7 cellular contexts compared by ENCODE assay signal in the genomic region with DNA sequence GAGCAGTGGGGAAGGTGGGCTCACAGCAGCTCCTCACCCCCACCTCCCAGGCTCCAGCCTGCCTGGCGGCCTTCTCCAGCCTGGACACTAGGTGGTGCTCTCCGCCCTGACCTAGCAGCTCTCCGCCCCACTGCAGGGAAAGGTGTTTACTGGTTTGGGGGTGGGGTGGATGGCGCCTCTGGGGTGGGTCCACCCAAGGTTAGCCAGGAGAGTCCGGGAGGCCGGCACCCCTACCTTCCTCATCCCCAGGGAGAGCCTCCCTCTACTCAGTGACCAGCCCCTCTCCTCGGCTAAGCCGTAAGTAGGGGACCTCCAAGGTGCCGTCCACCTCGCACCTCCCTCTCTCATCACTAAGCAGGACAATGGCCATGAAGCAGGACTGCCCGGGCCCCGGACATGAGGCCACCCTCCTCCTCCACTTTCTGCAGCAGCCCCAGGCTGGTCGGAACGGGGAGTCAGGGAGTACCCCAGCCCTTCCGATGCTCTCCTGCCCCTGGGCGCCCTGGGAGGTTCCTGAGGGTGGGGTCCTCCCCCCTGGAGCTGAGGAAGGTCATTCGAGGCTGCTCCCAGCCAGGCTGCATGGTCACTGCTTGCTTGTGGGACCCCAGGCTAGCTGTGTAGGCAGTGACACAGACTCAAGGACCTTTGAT.
DNase-seq lines count a peak whose midpoint lies in the region; ATAC-seq and TF ChIP-seq lines count a peak whose summit lies in the region.

No MANE protein-coding gene starts in this region.

- peaks cover 3% of the 10 kb centered on the region for H3K27me3 Mint-ChIP-seq in activated CD4-positive, alpha-beta T cell treated with anti-CD3 and anti-CD28 coated beads for 36 hours

- H3K4me1 ChIP-seq in left lung, result peaks cover 0 to 13% of the 10 kb centered on the region in 2 donors

- H3K36me3 ChIP-seq in left lung, result no peaks in the 10 kb centered on the region

- CTCF ChIA-PET in activated CD4-positive, alpha-beta T cell treated with anti-CD3 and anti-CD28 coated beads for 36 hours (lab: Charles Lee), result interaction anchor here (0.8 to 8.0 kb wide), 19 partner anchors 8 to 345 kb away, joined by 3 to 334 read pairs (median 4); no protein-coding TSS in a partner anchor

- H3K4me3 Mint-ChIP-seq in activated CD4-positive, alpha-beta T cell treated with anti-CD3 and anti-CD28 coated beads for 36 hours, result peak overlapping the region; percentile 30

- no peaks in the 10 kb centered on the region for H3K9me3 Mint-ChIP-seq in activated CD4-positive, alpha-beta T cell treated with anti-CD3 and anti-CD28 coated beads for 36 hours (ENCODE audit: low read depth)

- ATAC-seq in activated CD4-positive, alpha-beta T cell treated with anti-CD3 and anti-CD28 coated beads for 36 hours, result peak; percentile 67
- ATAC-seq in left lung, result peak; percentile 76
- ATAC-seq in HG03378 (IDR thresholded peaks at IDR 0.05; ENCODE audit: unreplicated experiment), result no peak

- H3K4me1 Mint-ChIP-seq in activated CD4-positive, alpha-beta T cell treated with anti-CD3 and anti-CD28 coated beads for 36 hours, result no peaks in the 10 kb centered on the region

- no peaks in the 10 kb centered on the region for H3K9me3 ChIP-seq in left lung

- intact Hi-C loops in activated CD4-positive, alpha-beta T cell treated with anti-CD3 and anti-CD28 coated beads for 36 hours (cut with DNase I, micrococcal nuclease), result no loop called here
- intact Hi-C loops in left lung (cut with DNase I), result loop anchor here in 1 of 2 donors (5.0 kb wide), 2 partner anchors 83 to 233 kb away; no protein-coding TSS in a partner anchor

- H3K4me3 ChIP-seq in GM12875 (ENCODE audit: low read depth, low read length) (no peak overlapping the region), left lung (no peak overlapping the region)

- H3K36me3 Mint-ChIP-seq in activated CD4-positive, alpha-beta T cell treated with anti-CD3 and anti-CD28 coated beads for 36 hours (ENCODE audit: low read depth), result no peaks in the 10 kb centered on the region

- POLR2A ChIA-PET in activated CD4-positive, alpha-beta T cell treated with anti-CD3 and anti-CD28 coated beads for 36 hours (lab: Charles Lee), result interaction anchor here (0.6 kb wide), 2 partner anchors 12 to 965 kb away, joined by 3 read pairs; no protein-coding TSS in a partner anchor

- TF ChIP-seq CTCF in GM12875 (IDR thresholded peaks at IDR 0.05; ENCODE audit: borderline replicate concordance, insufficient read depth, low read depth, low read length) (peak; percentile 93), left lung (IDR thresholded peaks at IDR 0.05) (peak; percentile 82 to 86)

- no peak overlapping the region for H3K27ac Mint-ChIP-seq in activated CD4-positive, alpha-beta T cell treated with anti-CD3 and anti-CD28 coated beads for 36 hours

- peaks cover 0 to 12% of the 10 kb centered on the region in 2 donors for H3K27me3 ChIP-seq in left lung

- H3K27ac ChIP-seq in cingulate gyrus (ENCODE audit: low read depth, low read length), result peak overlapping the region; percentile 98
- H3K27ac ChIP-seq in left lung, result no peak overlapping the region

- DNase-seq in NCI-H146 treated with DMSO at 0.1 percent for 48 hours (lab: John Stamatoyannopoulos, UW; ENCODE audit: unreplicated experiment), result peak; percentile 55
- peak; percentile 79 for DNase-seq in activated CD4-positive, alpha-beta T cell treated with anti-CD3 and anti-CD28 coated beads for 36 hours
- DNase-seq in left lung, result peak in 1 of 2 donors; percentile 52
- peak; percentile 23 to 54 (median 27) for DNase-seq in stimulated activated CD4-positive, alpha-beta T cell treated with anti-CD3 and anti-CD28 coated beads, TNF-alpha, amount 100 ng/mL, for 24 hours (ENCODE audit: low read depth in 3 of 3)
